Comparison of ENCODE assay signal across 18 cellular contexts in genomic region chr19:44960906-44961734, GRCh38. TPM values are rescaled to one million over a fixed set of nuclear protein-coding genes. Genes with fewer than 3 reads are reported as not detected.
DNase-seq lines count a peak whose midpoint lies in the region; ATAC-seq and TF ChIP-seq lines count a peak whose summit lies in the region.
"Had no signal": no experiment of that assay in that cellular context is flagged by ENCODE, and none has a peak within 500 bp of the region (broad histone marks: within the 10 kb centered on the region; RNA-seq: fewer than 3 reads in every experiment).

No MANE protein-coding gene starts in this region.

- CTCF ChIA-PET in OCI-LY7 (lab: Charles Lee; ENCODE audit: unreplicated experiment), result interaction anchor here (0.7 kb wide), 1 partner anchor 496 kb away, joined by 3 read pairs; no protein-coding TSS in a partner anchor

- peak overlapping the region; percentile 75 for H3K4me3 ChIP-seq in OCI-LY7 (ENCODE audit: low read depth, low read length, poor library complexity, severe bottlenecking)
- H3K4me3 ChIP-seq: thoracic aorta had no signal

- POLR2A ChIA-PET in OCI-LY7 (lab: Charles Lee), result interaction anchor here (0.5 to 1.2 kb wide), 3 partner anchors 23 to 821 kb away, joined by 3 to 4 read pairs (median 3); partner anchors contain the start of gene DMPK

- peak overlapping the region; percentile 81 for H3K4me2 ChIP-seq in OCI-LY7 (ENCODE audit: low read length)

- H3K4me3 Mint-ChIP-seq in activated naive CD4-positive, alpha-beta T cell treated with anti-CD3 and anti-CD28 coated beads, Interleukin-2, amount 50 U/mL, for 24 hours, result no peak overlapping the region
- no peak overlapping the region for H3K4me3 Mint-ChIP-seq in dendritic cell treated with granulocyte-macrophage colony-stimulating factor and Interleukin-4, amounts not matched to agents 40 ng/mL and 50 ng/mL, for 4 days
- peak overlapping the region; percentile 53 for H3K4me3 Mint-ChIP-seq in stimulated activated memory B cell treated with anti-CD40 and anti-IgM and Interleukin-4, amounts not matched to agents 10 μg/mL and 1 μg/mL and 100 μg/mL, for 72 hours

- H4K20me1 ChIP-seq in OCI-LY7 (ENCODE audit: insufficient read depth, low read length), result no peaks in the 10 kb centered on the region

- peaks cover 5% of the 10 kb centered on the region for H3K36me3 Mint-ChIP-seq in activated naive CD4-positive, alpha-beta T cell treated with anti-CD3 and anti-CD28 coated beads, Interleukin-2, amount 50 U/mL, for 24 hours
- H3K36me3 Mint-ChIP-seq in dendritic cell treated with granulocyte-macrophage colony-stimulating factor and Interleukin-4, amounts not matched to agents 40 ng/mL and 50 ng/mL, for 4 days (ENCODE audit: low read depth), result peaks cover 71% of the 10 kb centered on the region
- peaks cover 32% of the 10 kb centered on the region for H3K36me3 Mint-ChIP-seq in stimulated activated memory B cell treated with anti-CD40 and anti-IgM and Interleukin-4, amounts not matched to agents 10 μg/mL and 1 μg/mL and 100 μg/mL, for 72 hours

- DNase-seq in activated naive CD4-positive, alpha-beta T cell treated with anti-CD3 and anti-CD28 coated beads, Interleukin-2, amount 50 U/mL, for 16 hours, result no peak
- DNase-seq in OCI-LY7 (ENCODE audit: low spot score) (peak; percentile 89), NCI-H345 (lab: John Stamatoyannopoulos, UW) (no peak), SW480 (ENCODE audit: low spot score) (no peak)
- DNase-seq: activated CD4-positive, alpha-beta T cell treated with anti-CD3 and anti-CD28 coated beads, Interleukin-2, amount 50 U/mL, for 1 hour; Caco-2; GF-D8; hypothalamus; KBM-7; NCI-H1694 treated with DMSO at 0.1 percent for 48 hours; NCI-H526 had no signal

- peaks cover 72% of the 10 kb centered on the region for H3K79me2 ChIP-seq in OCI-LY7 (ENCODE audit: insufficient read depth, low read depth, low read length)

- H3K27me3 Mint-ChIP-seq in activated naive CD4-positive, alpha-beta T cell treated with anti-CD3 and anti-CD28 coated beads, Interleukin-2, amount 50 U/mL, for 24 hours, result no peaks in the 10 kb centered on the region
- no peaks in the 10 kb centered on the region for H3K27me3 Mint-ChIP-seq in dendritic cell treated with granulocyte-macrophage colony-stimulating factor and Interleukin-4, amounts not matched to agents 40 ng/mL and 50 ng/mL, for 4 days
- H3K27me3 Mint-ChIP-seq in stimulated activated memory B cell treated with anti-CD40 and anti-IgM and Interleukin-4, amounts not matched to agents 10 μg/mL and 1 μg/mL and 100 μg/mL, for 72 hours, result no peaks in the 10 kb centered on the region
- H3K27me3 Mint-ChIP-seq: brain had no signal

- H3K36me3 ChIP-seq in OCI-LY7 (ENCODE audit: insufficient read depth, low read length), result peaks cover 59% of the 10 kb centered on the region

- intact Hi-C loops in OCI-LY7 (cut with micrococcal nuclease; ENCODE audit: unreplicated experiment), result loop anchor here (1.0 kb wide), 1 partner anchor 38 kb away; no protein-coding TSS in a partner anchor
- intact Hi-C loops in dendritic cell treated with granulocyte-macrophage colony-stimulating factor and Interleukin-4, amounts not matched to agents 40 ng/mL and 50 ng/mL, for 4 days (cut with micrococcal nuclease), result no loop called here

- peaks cover 59% of the 10 kb centered on the region for H3K4me1 ChIP-seq in OCI-LY7 (ENCODE audit: insufficient read depth, low read length, poor library complexity, severe bottlenecking)

- no peaks in the 10 kb centered on the region for H3K9me3 Mint-ChIP-seq in activated naive CD4-positive, alpha-beta T cell treated with anti-CD3 and anti-CD28 coated beads, Interleukin-2, amount 50 U/mL, for 24 hours
- no peaks in the 10 kb centered on the region for H3K9me3 Mint-ChIP-seq in dendritic cell treated with granulocyte-macrophage colony-stimulating factor and Interleukin-4, amounts not matched to agents 40 ng/mL and 50 ng/mL, for 4 days
- H3K9me3 Mint-ChIP-seq in stimulated activated memory B cell treated with anti-CD40 and anti-IgM and Interleukin-4, amounts not matched to agents 10 μg/mL and 1 μg/mL and 100 μg/mL, for 72 hours, result no peaks in the 10 kb centered on the region
- H3K9me3 Mint-ChIP-seq: brain had no signal

- peak; percentile 90 for ATAC-seq in stimulated activated memory B cell treated with anti-CD40 and anti-IgM and Interleukin-4, amounts not matched to agents 10 μg/mL and 1 μg/mL and 100 μg/mL, for 72 hours
- no peak for ATAC-seq in HG02840 (IDR thresholded peaks at IDR 0.05; ENCODE audit: low FRiP score, unreplicated experiment)

- no peaks in the 10 kb centered on the region for H3K9me3 ChIP-seq in OCI-LY7 (ENCODE audit: low read length)
- H3K9me3 ChIP-seq: Caco-2, thoracic aorta had no signal

- no peaks in the 10 kb centered on the region for H3K9me2 ChIP-seq in OCI-LY7 (ENCODE audit: insufficient read depth, low read length)

- H2AFZ ChIP-seq in OCI-LY7 (ENCODE audit: low read length), result no peak overlapping the region

- no TSS peak for BruUV-seq in OCI-LY7 (replicated peaks; lab: Mats Ljungman, UMichigan)

- peak overlapping the region; percentile 12 for H3K27ac Mint-ChIP-seq in activated naive CD4-positive, alpha-beta T cell treated with anti-CD3 and anti-CD28 coated beads, Interleukin-2, amount 50 U/mL, for 24 hours
- peak overlapping the region; percentile 72 for H3K27ac Mint-ChIP-seq in dendritic cell treated with granulocyte-macrophage colony-stimulating factor and Interleukin-4, amounts not matched to agents 40 ng/mL and 50 ng/mL, for 4 days
- H3K27ac Mint-ChIP-seq in stimulated activated memory B cell treated with anti-CD40 and anti-IgM and Interleukin-4, amounts not matched to agents 10 μg/mL and 1 μg/mL and 100 μg/mL, for 72 hours, result peak overlapping the region; percentile 92

- peaks cover 36% of the 10 kb centered on the region for H3K4me1 Mint-ChIP-seq in activated naive CD4-positive, alpha-beta T cell treated with anti-CD3 and anti-CD28 coated beads, Interleukin-2, amount 50 U/mL, for 24 hours
- peaks cover 46% of the 10 kb centered on the region for H3K4me1 Mint-ChIP-seq in dendritic cell treated with granulocyte-macrophage colony-stimulating factor and Interleukin-4, amounts not matched to agents 40 ng/mL and 50 ng/mL, for 4 days (ENCODE audit: low read depth)
- peaks cover 63% of the 10 kb centered on the region for H3K4me1 Mint-ChIP-seq in stimulated activated memory B cell treated with anti-CD40 and anti-IgM and Interleukin-4, amounts not matched to agents 10 μg/mL and 1 μg/mL and 100 μg/mL, for 72 hours

- no peak for TF ChIP-seq CTCF in OCI-LY7 (conservative IDR thresholded peaks at IDR 0.05; ENCODE audit: low read length)

- H3K27ac ChIP-seq in OCI-LY7 (ENCODE audit: low read depth, low read length, poor library complexity, severe bottlenecking), result peak overlapping the region; percentile 82
- H3K27ac ChIP-seq: thoracic aorta had no signal

RNA-seq across cellular contexts. Expression of gene CLPTM1, which starts 5.9 kb away (rescaled TPM):
- total RNA-seq in OCI-LY7 (2014; rRNA removed; shearing (Covaris generic)), result 32.2 and 34.0 TPM in 2 replicates
- 70.3 and 86.3 TPM in 2 replicates for total RNA-seq in OCI-LY7 (2022)

RNA-seq across cellular contexts. Expression of gene APOC2, which starts 15.3 kb away (rescaled TPM):
- 0.35 TPM in 1 of 2 replicates, not detected in the other for total RNA-seq in OCI-LY7 (2014; rRNA removed; shearing (Covaris generic))
- total RNA-seq in OCI-LY7 (2022), result not detected in 2 replicates
- total RNA-seq: Caco-2; T-helper 2 cell treated with Interferon-gamma antibody and Interleukin-4, amounts not matched to agents 100 ng/mL and 5 ng/mL, for 36 hours; thoracic aorta had no signal

RNA-seq across cellular contexts. Expression of gene APOC4, which starts 19.1 kb away (rescaled TPM):
- not detected in 2 replicates for total RNA-seq in OCI-LY7 (2014; rRNA removed; shearing (Covaris generic))
- total RNA-seq in OCI-LY7 (2022), result not detected in 2 replicates
- total RNA-seq: Caco-2; T-helper 2 cell treated with Interferon-gamma antibody and Interleukin-4, amounts not matched to agents 100 ng/mL and 5 ng/mL, for 36 hours; thoracic aorta had no signal

RNA-seq across cellular contexts. Expression of gene RELB, which starts 40.1 kb away (rescaled TPM):
- 36.4 and 36.9 TPM in 2 replicates for total RNA-seq in OCI-LY7 (2014; rRNA removed; shearing (Covaris generic))
- 51.1 and 61.7 TPM in 2 replicates for total RNA-seq in OCI-LY7 (2022)

RNA-seq across cellular contexts. Expression of gene APOC1, which starts 46.7 kb away (rescaled TPM):
- not detected in 2 replicates for total RNA-seq in OCI-LY7 (2014; rRNA removed; shearing (Covaris generic))
- 1.9 TPM in 1 of 2 replicates, not detected in the other for total RNA-seq in OCI-LY7 (2022)
- total RNA-seq: T-helper 2 cell treated with Interferon-gamma antibody and Interleukin-4, amounts not matched to agents 100 ng/mL and 5 ng/mL, for 36 hours had no signal

Comparison
In these comparisons a context has a peak if more than half of its experiments do, and no peak if none do; other contexts are left out.
1. H3K27ac Mint-ChIP-seq: peak in every context shown above with its lines; median percentile 92 in stimulated activated memory B cell treated with anti-CD40 and anti-IgM and Interleukin-4, amounts not matched to agents 10 μg/mL and 1 μg/mL and 100 μg/mL, for 72 hours; 72 in dendritic cell treated with granulocyte-macrophage colony-stimulating factor and Interleukin-4, amounts not matched to agents 40 ng/mL and 50 ng/mL, for 4 days; 12 in activated naive CD4-positive, alpha-beta T cell treated with anti-CD3 and anti-CD28 coated beads, Interleukin-2, amount 50 U/mL, for 24 hours.